In the genomic region with DNA sequence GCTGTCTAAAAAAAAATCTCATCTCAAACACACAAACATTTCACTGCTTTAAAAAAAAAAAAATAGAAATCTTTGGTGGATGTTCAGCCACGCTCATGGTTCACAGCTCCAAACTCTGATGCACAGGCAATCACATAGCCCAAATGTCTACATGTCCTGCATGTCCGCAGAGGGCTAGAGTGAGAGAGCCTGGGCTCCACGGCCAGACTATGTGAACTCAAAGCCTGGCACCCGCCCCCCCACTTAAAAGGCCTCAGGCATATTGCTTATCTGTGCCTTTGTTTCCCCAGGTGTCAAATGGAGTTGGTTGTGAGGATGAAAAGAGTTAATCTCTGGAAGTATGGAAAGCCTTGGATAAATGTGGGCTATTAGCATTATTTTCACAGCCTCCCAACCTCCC, we compare ENCODE assay signal across 18 cellular contexts. TPM values are rescaled to one million over a fixed set of nuclear protein-coding genes. Genes with fewer than 3 reads are reported as not detected.
"Had no signal": no experiment of that assay in that cellular context is flagged by ENCODE, and none has a peak within 500 bp of the region (broad histone marks: within the 10 kb centered on the region; RNA-seq: fewer than 3 reads in every experiment).

No MANE protein-coding gene starts in this region.

- H3K9me3 Mint-ChIP-seq: activated T-helper 17 cell treated with anti-CD3 and anti-CD28 coated beads, Interleukin-2, amount 50 U/mL, for 72 hours had no signal

- H3K4me1 Mint-ChIP-seq: activated B cell treated with CpG ODN at 0.5 μM for 24 hours; naive thymus-derived CD8-positive, alpha-beta T cell had no signal

- H3K27ac ChIP-seq: thyroid gland had no signal

- H3K27ac Mint-ChIP-seq: activated B cell treated with CpG ODN at 0.5 μM for 24 hours; activated T-helper 17 cell treated with anti-CD3 and anti-CD28 coated beads, Interleukin-2, amount 50 U/mL, for 72 hours; naive thymus-derived CD8-positive, alpha-beta T cell had no signal

- H3K4me3 Mint-ChIP-seq: activated B cell treated with CpG ODN at 0.5 μM for 24 hours; activated CD4-positive, alpha-beta T cell treated with anti-CD3 and anti-CD28 coated beads, Interleukin-2, amount 10 ng/mL, durations not matched to agents 24 days and 14 days; activated T-helper 17 cell treated with anti-CD3 and anti-CD28 coated beads, Interleukin-2, amount 50 U/mL, for 72 hours; naive thymus-derived CD8-positive, alpha-beta T cell had no signal

- H3K4me3 ChIP-seq: esophagus squamous epithelium, prostate gland, right lobe of liver, thyroid gland, vagina had no signal

- H3K9me3 ChIP-seq: prostate gland, right lobe of liver, thyroid gland had no signal

- H3K27me3 ChIP-seq: right lobe of liver, thyroid gland, vagina had no signal

- H3K36me3 ChIP-seq: esophagus squamous epithelium, prostate gland, right lobe of liver, thyroid gland, vagina had no signal

- H3K27me3 Mint-ChIP-seq: activated CD4-positive, alpha-beta T cell treated with anti-CD3 and anti-CD28 coated beads, Interleukin-2, amount 10 ng/mL, durations not matched to agents 24 days and 14 days had no signal

- ATAC-seq: activated T-helper 17 cell treated with anti-CD3 and anti-CD28 coated beads, Interleukin-2, amount 50 U/mL, for 72 hours; left lobe of liver; naive thymus-derived CD8-positive, alpha-beta T cell; right lobe of liver had no signal

- DNase-seq: activated B cell treated with CpG ODN at 0.5 μM for 24 hours; activated CD4-positive, alpha-beta T cell treated with anti-CD3 and anti-CD28 coated beads, Interleukin-2, amount 10 ng/mL, durations not matched to agents 24 days and 14 days; activated CD8-positive, alpha-beta memory T cell treated with anti-CD3 and anti-CD28 coated beads for 24 hours; activated naive CD4-positive, alpha-beta T cell treated with anti-CD3 and anti-CD28 coated beads, Interleukin-2, amount 50 U/mL, for 16 hours; activated T-cell treated with anti-CD3 and anti-CD28 coated beads for 4 hours; caudate nucleus; esophagus squamous epithelium; hippocampal formation; mammary epithelial cell; naive thymus-derived CD8-positive, alpha-beta T cell; nucleus accumbens; right lobe of liver; stimulated activated CD4-positive, alpha-beta T cell treated with anti-CD3 and anti-CD28 coated beads, Interleukin-1b, Interleukin-23, amount 100 ng/mL, for 48 hours; thyroid gland had no signal

RNA-seq across cellular contexts. Expression of gene PTGIS, which starts 10.5 kb away (rescaled TPM):
- total RNA-seq: activated B cell treated with CpG ODN at 0.5 μM for 24 hours; naive thymus-derived CD8-positive, alpha-beta T cell had no signal
